Comparison of ENCODE assay signal across 27 cellular contexts in genomic region chr4:60989141-60989540, GRCh38.
"Had no signal": no experiment of that assay in that cellular context is flagged by ENCODE, and none has a peak within 500 bp of the region (broad histone marks: within the 10 kb centered on the region; RNA-seq: fewer than 3 reads in every experiment).

No MANE protein-coding gene starts in this region.

- ATAC-seq: effector memory CD8-positive, alpha-beta T cell; esophagus mucosa; left ventricle myocardium superior; sciatic nerve; stimulated activated effector memory CD8-positive, alpha-beta T cell treated with anti-CD3 and anti-CD28 coated beads, Interleukin-12 subunit alpha, Interleukin-12 subunit beta, amount 100 ng/mL, for 72 hours; upper lobe of right lung had no signal

- H3K27ac ChIP-seq: adrenal gland, ascending aorta, ovary, prostate gland, skin epidermis, stomach, thyroid gland, upper lobe of right lung, VCaP had no signal

- H3K27me3 ChIP-seq: adrenal gland, ascending aorta, ovary, stomach, thyroid gland, upper lobe of right lung had no signal

- H3K4me1 ChIP-seq: adrenal gland, ascending aorta, prostate gland, stomach, thyroid gland, upper lobe of right lung had no signal

- DNase-seq: activated CD4-positive, alpha-beta T cell treated with anti-CD3 and anti-CD28 coated beads for 4 hours; activated CD4-positive, alpha-beta T cell treated with anti-CD3 and anti-CD28 coated beads, Interleukin-2, amount 50 U/mL, for 48 hours; activated CD8-positive, alpha-beta memory T cell treated with anti-CD3 and anti-CD28 coated beads for 24 hours; activated effector memory CD4-positive, alpha-beta T cell treated with anti-CD3 and anti-CD28 coated beads, Interleukin-2, amount 50 U/mL, for 16 hours; activated naive CD4-positive, alpha-beta T cell treated with anti-CD3 and anti-CD28 coated beads for 36 hours; activated naive CD8-positive, alpha-beta T cell treated with anti-CD3 and anti-CD28 coated beads for 36 hours; adrenal gland; caudate nucleus; cortex of kidney; effector memory CD8-positive, alpha-beta T cell; left ventricle myocardium superior; naive B cell; nephron progenitor cell; ovary; retina; stimulated activated CD4-positive, alpha-beta T cell treated with anti-CD3 and anti-CD28 coated beads, Interleukin-12 subunit alpha, Interleukin-12 subunit beta, amount 100 ng/mL, for 4 hours; stimulated activated CD4-positive, alpha-beta T cell treated with anti-CD3 and anti-CD28 coated beads, Interleukin-4, amount 100 ng/mL, for 24 hours; stomach; thyroid gland; upper lobe of right lung had no signal
